ENCODE assay signal across 1 cellular context in the genomic region with DNA sequence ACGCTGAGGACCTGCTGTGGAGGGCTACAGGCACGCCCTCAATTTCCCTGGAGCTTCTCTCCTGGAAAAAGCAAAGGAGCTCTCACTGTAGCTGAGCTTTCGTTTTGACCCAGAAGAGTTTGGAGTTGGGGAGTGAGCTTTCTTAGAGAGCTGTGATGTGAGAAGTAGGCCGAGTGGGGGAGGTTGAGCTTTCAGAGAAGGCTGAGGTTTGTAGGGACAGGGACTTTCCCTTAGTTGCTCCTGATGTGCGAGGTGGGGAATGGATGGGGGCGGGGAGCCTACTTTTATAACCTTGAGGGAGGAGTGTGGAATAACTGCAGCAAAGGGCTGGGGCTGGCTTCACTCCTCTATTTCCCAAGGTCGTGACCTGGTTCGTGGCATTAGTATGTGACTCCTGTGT.
TF ChIP-seq lines count a peak whose summit lies in the region.

No MANE protein-coding gene starts in this region.

TF ChIP-seq in SK-N-SH treated with all-trans-retinoic acid at 6 μM for 48 hours, 23 proteins besides CTCF, POLR2A, EP300 and RAD21 (continued from another document):
- TF ChIP-seq POU6F1 (CRISPR knock-in tag; IDR thresholded peaks at IDR 0.05; ENCODE audit: borderline replicate concordance, low read depth) (no peak), ZFP30 (CRISPR knock-in tag; IDR thresholded peaks at IDR 0.05) (no peak)
TF ChIP-seq in SK-N-SH treated with all-trans-retinoic acid at 6 μM for 48 hours: peak in this region for 0.
